22 cellular contexts compared by ENCODE assay signal in the genomic region with DNA sequence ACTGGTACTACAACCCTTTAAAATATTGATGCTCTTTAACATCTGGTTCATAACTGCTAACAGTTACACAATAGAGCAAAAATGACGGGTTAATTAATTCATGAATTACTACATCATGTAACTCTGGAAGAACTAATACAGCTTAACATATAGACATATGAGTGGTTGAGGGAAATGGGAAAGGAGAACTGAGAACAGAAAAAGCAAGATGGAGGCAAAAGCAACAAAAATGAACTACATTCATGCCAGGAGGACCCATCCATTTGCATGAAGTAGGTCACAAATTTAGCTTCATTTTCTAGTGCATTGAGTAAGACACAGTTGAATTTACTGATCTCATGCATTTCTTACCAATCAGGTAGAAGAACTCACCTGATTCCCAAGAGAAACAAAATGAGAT.
DNase-seq lines count a peak whose midpoint lies in the region; ATAC-seq, FAIRE-seq and TF ChIP-seq lines count a peak whose summit lies in the region.
"Had no signal": no experiment of that assay in that cellular context is flagged by ENCODE, and none has a peak within 500 bp of the region (broad histone marks: within the 10 kb centered on the region; RNA-seq: fewer than 3 reads in every experiment).

No MANE protein-coding gene starts in this region.

- FAIRE-seq in A549 (lab: Jason Lieb, UNC): peak; percentile 36
- no peak for FAIRE-seq in urothelium cell line (lab: Jason Lieb, UNC)

- no peak for TF ChIP-seq EP300 in A549 (IDR thresholded peaks at IDR 0.05)

- no peak overlapping the region for H3K4me2 ChIP-seq in A549

- CTCF ChIA-PET in A549 (lab: Yijun Ruan, JAX): interaction anchor here (1.4 to 2.3 kb wide), 2 partner anchors 19 to 20 kb away, joined by 3 to 10 read pairs; no protein-coding TSS in a partner anchor

- no peak for TF ChIP-seq POLR2A in A549 (IDR thresholded peaks at IDR 0.05; ENCODE audit: low read length)

- peaks cover 10% of the 10 kb centered on the region; the same call in 1 of the 3 replicates for H3K9me3 ChIP-seq in A549

- no peak for TF ChIP-seq CTCF in A549 (IDR thresholded peaks at IDR 0.05)

- no peak for TF ChIP-seq RAD21 in A549 (conservative IDR thresholded peaks at IDR 0.05 in 1 of 2, IDR thresholded peaks at IDR 0.05 in 1 of 2)

- 85% methylated on average over 1 of the region's 1 CpG for WGBS in A549 (ENCODE audit: missing lambda C conversion rate)

- ATAC-seq in A549 (no peak), GM18909 (IDR thresholded peaks at IDR 0.05; ENCODE audit: poor library complexity, unreplicated experiment) (peak; percentile 76), HG02623 (IDR thresholded peaks at IDR 0.05; ENCODE audit: unreplicated experiment) (peak; percentile 64)
- ATAC-seq: Right ventricle myocardium inferior; stimulated activated effector memory CD8-positive, alpha-beta T cell treated with anti-CD3 and anti-CD28 coated beads, Interleukin-12 subunit alpha, Interleukin-12 subunit beta, amount 100 ng/mL, for 72 hours had no signal

- POLR2A ChIA-PET in A549 (lab: Yijun Ruan, JAX): no interaction called here

- DNase-seq in A549 (ENCODE audit: low read depth in 1 of 2, low spot score in 1 of 2) (no peak), MV-4-11 (lab: John Stamatoyannopoulos, UW) (peak; percentile 79), HT-29 (ENCODE audit: low spot score) (no peak), DMS153 (lab: John Stamatoyannopoulos, UW) (no peak), urothelium cell line (ENCODE audit: low spot score) (no peak), NCI-H1048 (lab: John Stamatoyannopoulos, UW) (no peak)
- DNase-seq: activated CD4-positive, alpha-beta memory T cell treated with anti-CD3 and anti-CD28 coated beads, Interleukin-2, amount 10 ng/mL, durations not matched to agents 7 days and 5 days; activated T-cell treated with anti-CD3 and anti-CD28 coated beads, Interleukin-2, amount 50 U/mL, for 24 hours; C1 segment of cervical spinal cord; DMS53; foreskin melanocyte; Karpas-422; NCI-H1436; NCI-H226; spleen; T-helper 1 cell had no signal

- H3K27ac ChIP-seq in A549: no peak overlapping the region
- H3K27ac ChIP-seq: coronary artery, spleen, VCaP had no signal

- no peaks in the 10 kb centered on the region for H3K4me1 ChIP-seq in A549

- H3K4me3 ChIP-seq in A549: no peak overlapping the region
- H3K4me3 ChIP-seq: coronary artery, spleen had no signal

TF ChIP-seq in A549, 52 proteins besides CTCF, POLR2A, EP300 and RAD21:
- TF ChIP-seq NPAS2 (CRISPR knock-in tag; IDR thresholded peaks at IDR 0.05; ENCODE audit: borderline replicate concordance) (no peak), EHMT2 (IDR thresholded peaks at IDR 0.05; ENCODE audit: low read depth) (no peak)

Comparison
In these comparisons a context has a peak if more than half of its experiments do, and no peak if none do; other contexts are left out.
1. ATAC-seq: peak in GM18909 (single experiment) and HG02623 (single experiment); none in A549 (0 of 2).